ENCODE assay signal across 12 cellular contexts in genomic region chr6:154403803-154404202, GRCh38. TPM values are rescaled to one million over a fixed set of nuclear protein-coding genes. Genes with fewer than 3 reads are reported as not detected.
DNase-seq lines count a peak whose midpoint lies in the region; ATAC-seq, FAIRE-seq and TF ChIP-seq lines count a peak whose summit lies in the region.
"Had no signal": no experiment of that assay in that cellular context is flagged by ENCODE, and none has a peak within 500 bp of the region (broad histone marks: within the 10 kb centered on the region; RNA-seq: fewer than 3 reads in every experiment).

No MANE protein-coding gene starts in this region.

- H3K27ac ChIP-seq in thyroid gland: peak overlapping the region in 2 of 3 donors; percentile 53 to 65
- H3K27ac ChIP-seq: C4-2B had no signal

- H3K9me3 Mint-ChIP-seq in activated CD4-positive, alpha-beta memory T cell treated with anti-CD3 and anti-CD28 coated beads for 36 hours: no peaks in the 10 kb centered on the region
- H3K9me3 Mint-ChIP-seq in activated CD4-positive, alpha-beta memory T cell treated with anti-CD3 and anti-CD28 coated beads, Interleukin-2, amount 10 ng/mL, durations not matched to agents 7 days and 5 days: no peaks in the 10 kb centered on the region

- H3K4me3 ChIP-seq in thyroid gland (replicated peaks in 1 of 3): no peak overlapping the region
- H3K4me3 ChIP-seq: dorsolateral prefrontal cortex had no signal

- H3K27me3 ChIP-seq in thyroid gland: no peaks in the 10 kb centered on the region
- H3K27me3 ChIP-seq: dorsolateral prefrontal cortex had no signal

- no peaks in the 10 kb centered on the region for H3K9me3 ChIP-seq in thyroid gland

- CTCF ChIA-PET in activated CD4-positive, alpha-beta memory T cell treated with anti-CD3 and anti-CD28 coated beads for 36 hours (lab: Charles Lee): no interaction called here
- CTCF ChIA-PET in activated CD4-positive, alpha-beta memory T cell treated with anti-CD3 and anti-CD28 coated beads, Interleukin-2, amount 10 ng/mL, durations not matched to agents 7 days and 5 days (lab: Charles Lee): no interaction called here

- no peak for ATAC-seq in GM21529 (IDR thresholded peaks at IDR 0.05; ENCODE audit: unreplicated experiment)
- ATAC-seq: WTC11 had no signal

- 37 to 52% methylated on average over 3 of the region's 3 CpGs for WGBS in thyroid gland, 2 donors

- peak; percentile 26 for DNase-seq in activated CD4-positive, alpha-beta memory T cell treated with anti-CD3 and anti-CD28 coated beads for 36 hours
- no peak for DNase-seq in activated CD4-positive, alpha-beta memory T cell treated with anti-CD3 and anti-CD28 coated beads, Interleukin-2, amount 10 ng/mL, durations not matched to agents 7 days and 5 days
- DNase-seq in RCC 7860 (ENCODE audit: low spot score) (peak; percentile 48), glomerular visceral epithelial cell (ENCODE audit: extremely low spot score) (peak; percentile 87), thyroid gland (peak; percentile 37 to 42), hypothalamus (lab: John Stamatoyannopoulos, UW) (no peak)
- no peak for DNase-seq in effector CD8-positive, alpha-beta T cell (lab: John Stamatoyannopoulos, UW)
- DNase-seq: dorsolateral prefrontal cortex, KG1 had no signal

- intact Hi-C loops in activated CD4-positive, alpha-beta memory T cell treated with anti-CD3 and anti-CD28 coated beads for 36 hours (cut with micrococcal nuclease): no loop called here
- intact Hi-C loops in thyroid gland (cut with DNase I): no loop called here

- no peak for TF ChIP-seq POLR2A in thyroid gland (IDR thresholded peaks at IDR 0.05)

- H3K36me3 ChIP-seq in thyroid gland: no peaks in the 10 kb centered on the region

- H3K4me1 Mint-ChIP-seq in activated CD4-positive, alpha-beta memory T cell treated with anti-CD3 and anti-CD28 coated beads for 36 hours (ENCODE audit: low read depth): peaks cover 4% of the 10 kb centered on the region
- peaks cover 4% of the 10 kb centered on the region for H3K4me1 Mint-ChIP-seq in activated CD4-positive, alpha-beta memory T cell treated with anti-CD3 and anti-CD28 coated beads, Interleukin-2, amount 10 ng/mL, durations not matched to agents 7 days and 5 days

- TF ChIP-seq CTCF in thyroid gland (IDR thresholded peaks at IDR 0.05): no peak

- no peak overlapping the region for H3K27ac Mint-ChIP-seq in activated CD4-positive, alpha-beta memory T cell treated with anti-CD3 and anti-CD28 coated beads for 36 hours
- no peak overlapping the region for H3K27ac Mint-ChIP-seq in activated CD4-positive, alpha-beta memory T cell treated with anti-CD3 and anti-CD28 coated beads, Interleukin-2, amount 10 ng/mL, durations not matched to agents 7 days and 5 days
- H3K27ac Mint-ChIP-seq: WTC11 had no signal

- peaks cover 8% of the 10 kb centered on the region for H3K27me3 Mint-ChIP-seq in activated CD4-positive, alpha-beta memory T cell treated with anti-CD3 and anti-CD28 coated beads for 36 hours
- no peaks in the 10 kb centered on the region for H3K27me3 Mint-ChIP-seq in activated CD4-positive, alpha-beta memory T cell treated with anti-CD3 and anti-CD28 coated beads, Interleukin-2, amount 10 ng/mL, durations not matched to agents 7 days and 5 days

- no peaks in the 10 kb centered on the region for H3K36me3 Mint-ChIP-seq in activated CD4-positive, alpha-beta memory T cell treated with anti-CD3 and anti-CD28 coated beads for 36 hours
- no peaks in the 10 kb centered on the region for H3K36me3 Mint-ChIP-seq in activated CD4-positive, alpha-beta memory T cell treated with anti-CD3 and anti-CD28 coated beads, Interleukin-2, amount 10 ng/mL, durations not matched to agents 7 days and 5 days (ENCODE audit: low read depth)

- H3K4me3 Mint-ChIP-seq in activated CD4-positive, alpha-beta memory T cell treated with anti-CD3 and anti-CD28 coated beads for 36 hours: no peak overlapping the region
- no peak overlapping the region for H3K4me3 Mint-ChIP-seq in activated CD4-positive, alpha-beta memory T cell treated with anti-CD3 and anti-CD28 coated beads, Interleukin-2, amount 10 ng/mL, durations not matched to agents 7 days and 5 days
- H3K4me3 Mint-ChIP-seq: WTC11 had no signal

- FAIRE-seq in RCC 7860 (lab: Jason Lieb, UNC): no peak

- POLR2A ChIA-PET in activated CD4-positive, alpha-beta memory T cell treated with anti-CD3 and anti-CD28 coated beads for 36 hours (lab: Charles Lee): no interaction called here
- POLR2A ChIA-PET in activated CD4-positive, alpha-beta memory T cell treated with anti-CD3 and anti-CD28 coated beads, Interleukin-2, amount 10 ng/mL, durations not matched to agents 7 days and 5 days (lab: Charles Lee): no interaction called here

- H3K4me1 ChIP-seq in thyroid gland: peaks cover 4 to 12% of the 10 kb centered on the region in 2 donors

RNA-seq across cellular contexts. Expression of gene IPCEF1, which starts 47.2 kb away (rescaled TPM):
- 10 to 100 TPM; 10.5 to 14.2 TPM for total RNA-seq in activated CD4-positive, alpha-beta memory T cell treated with anti-CD3 and anti-CD28 coated beads for 36 hours
- 10 to 100 TPM; 13.8 to 20.3 TPM for total RNA-seq in activated CD4-positive, alpha-beta memory T cell treated with anti-CD3 and anti-CD28 coated beads, Interleukin-2, amount 10 ng/mL, durations not matched to agents 7 days and 5 days
- total RNA-seq in thyroid gland: 10 to 100 TPM; 34.4 to 86.4 (median 73.6) TPM

Comparison
In these comparisons a context has a peak if more than half of its experiments do, and no peak if none do; other contexts are left out.
1. DNase-seq: peak in activated CD4-positive, alpha-beta memory T cell treated with anti-CD3 and anti-CD28 coated beads for 36 hours (single experiment), RCC 7860 (single experiment), glomerular visceral epithelial cell (single experiment) and thyroid gland (2 of 2); none in activated CD4-positive, alpha-beta memory T cell treated with anti-CD3 and anti-CD28 coated beads, Interleukin-2, amount 10 ng/mL, durations not matched to agents 7 days and 5 days (single experiment), effector CD8-positive, alpha-beta T cell (single experiment) and hypothalamus (0 of 51).